In genomic region chr4:53914313-53915016, GRCh38 we compare ENCODE assay signal across 10 cellular contexts.
DNase-seq lines count a peak whose midpoint lies in the region; ATAC-seq and TF ChIP-seq lines count a peak whose summit lies in the region.
"Had no signal": no experiment of that assay in that cellular context is flagged by ENCODE, and none has a peak within 500 bp of the region (broad histone marks: within the 10 kb centered on the region; RNA-seq: fewer than 3 reads in every experiment).

No MANE protein-coding gene starts in this region.

- in situ Hi-C loops in G401 (cut with HindIII; ENCODE audit: low sequenced_read_pairs), result loop anchor here (25.0 kb wide), 1 partner anchor 902 kb away; no protein-coding TSS in a partner anchor

- ATAC-seq in omental fat pad (ENCODE audit: low FRiP score) (peak; percentile 60), HG03108 (IDR thresholded peaks at IDR 0.05; ENCODE audit: unreplicated experiment) (no peak), HG03097 (IDR thresholded peaks at IDR 0.05; ENCODE audit: low FRiP score, unreplicated experiment) (no peak)

- DNase-seq in NK-92 treated with Interleukin-12 subunit alpha and Interleukin-12 subunit beta, amount 100 ng/mL, for 24 hours (lab: John Stamatoyannopoulos, UW), result peak; percentile 30
- DNase-seq in NK-92 (lab: John Stamatoyannopoulos, UW; ENCODE audit: unreplicated experiment), result no peak
- DNase-seq in MV-4-11 (lab: John Stamatoyannopoulos, UW), result peak; percentile 65
- peak; percentile 81 to 96 for DNase-seq in cardiac fibroblast (ENCODE audit: low read depth in 2 of 2)
- no peak for DNase-seq in omental fat pad (ENCODE audit: low spot score)
- DNase-seq in G401 (ENCODE audit: low spot score), result no peak
- DNase-seq: activated CD4-positive, alpha-beta T cell treated with anti-CD3 and anti-CD28 coated beads, Interleukin-2, amount 50 U/mL, for 1 hour; NCI-H774 had no signal

- TF ChIP-seq CTCF in cardiac fibroblast (IDR thresholded peaks at IDR 0.05; ENCODE audit: low read depth, low read length) (no peak), omental fat pad (IDR thresholded peaks at IDR 0.05) (no peak)

- no peak overlapping the region for H3K4me3 ChIP-seq in cardiac fibroblast (replicated peaks in 1 of 2; ENCODE audit: low read depth in 2 of 2, low read length in 2 of 2)

Comparison
In these comparisons a context has a peak if more than half of its experiments do, and no peak if none do; other contexts are left out.
1. DNase-seq: peak in NK-92 treated with Interleukin-12 subunit alpha and Interleukin-12 subunit beta, amount 100 ng/mL, for 24 hours (single experiment), MV-4-11 (single experiment) and cardiac fibroblast (2 of 2); none in NK-92 (single experiment), omental fat pad (single experiment) and G401 (single experiment).